In the genomic region with DNA sequence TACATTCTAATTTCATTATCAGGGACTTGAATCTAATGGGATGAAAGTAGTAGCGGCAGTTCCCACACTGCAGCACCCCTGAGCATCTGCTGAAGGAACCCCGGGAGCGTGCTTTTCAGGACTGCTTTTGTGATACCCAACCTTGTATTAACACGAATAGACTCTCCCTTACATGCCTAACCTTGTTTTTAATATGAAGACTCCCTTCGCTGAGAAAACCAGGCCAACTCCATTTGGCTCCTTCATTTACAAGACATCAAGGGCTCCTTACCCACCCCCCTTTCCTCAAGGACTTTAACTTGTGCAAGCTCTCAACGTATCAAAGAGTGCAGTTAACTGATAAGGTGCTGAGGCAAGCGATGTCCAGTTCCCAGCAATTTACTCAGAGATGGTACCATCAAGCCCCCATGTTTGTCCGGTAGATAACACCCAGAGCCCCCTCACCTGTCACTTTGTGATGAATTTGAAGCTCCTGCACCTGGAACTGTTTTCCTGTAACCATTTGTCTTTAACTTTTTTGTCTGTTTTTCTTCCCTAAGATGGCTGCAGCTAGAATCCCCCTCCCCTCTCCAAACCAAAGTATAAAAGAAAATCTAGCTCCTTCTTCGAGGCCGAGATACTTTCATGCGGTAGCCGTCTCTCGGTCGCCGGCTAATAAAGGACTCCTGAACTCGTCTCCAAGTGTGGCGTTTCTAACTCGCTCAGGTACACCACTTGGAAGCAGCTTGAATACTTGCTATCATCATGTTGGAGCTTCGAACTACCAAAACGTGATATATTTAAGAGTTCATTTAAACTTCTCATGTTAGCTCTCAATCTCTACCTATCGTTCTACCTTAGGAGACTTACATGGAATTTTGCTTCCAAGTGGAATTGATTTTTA, we compare ENCODE assay signal across 7 cellular contexts. TPM values are rescaled to one million over a fixed set of nuclear protein-coding genes. Genes with fewer than 3 reads are reported as not detected.
DNase-seq lines count a peak whose midpoint lies in the region; ATAC-seq and TF ChIP-seq lines count a peak whose summit lies in the region.

No MANE protein-coding gene starts in this region.

- H3K9ac ChIP-seq in DND-41 (ENCODE audit: low read depth, low read length) = no peak overlapping the region

- TF ChIP-seq CTCF in DND-41 (IDR thresholded peaks at IDR 0.05; ENCODE audit: borderline replicate concordance, extremely low read depth, low read length, poor library complexity, severe bottlenecking) (no peak), nephron progenitor cell (IDR thresholded peaks at IDR 0.05) (no peak)

- no peaks in the 10 kb centered on the region for H3K9me3 Mint-ChIP-seq in activated T-helper 2 cell treated with anti-CD3 and anti-CD28 coated beads, Interferon-gamma antibody, Interleukin-2, Interleukin-4, amounts not matched to agents 10 μg/mL and 5 μg/mL and 100 μg/mL, durations not matched to agents 14 hours and 24 hours and 36 hours
- H3K9me3 Mint-ChIP-seq in nephron progenitor cell = no peaks in the 10 kb centered on the region

- H3K4me1 Mint-ChIP-seq in activated T-helper 2 cell treated with anti-CD3 and anti-CD28 coated beads, Interferon-gamma antibody, Interleukin-2, Interleukin-4, amounts not matched to agents 10 μg/mL and 5 μg/mL and 100 μg/mL, durations not matched to agents 14 hours and 24 hours and 36 hours (ENCODE audit: low read depth) = peaks cover 54% of the 10 kb centered on the region
- peaks cover 73% of the 10 kb centered on the region for H3K4me1 Mint-ChIP-seq in nephron progenitor cell

- H3K79me2 ChIP-seq in DND-41 (ENCODE audit: insufficient read depth, low read length) = peaks cover 59% of the 10 kb centered on the region

- H3K4me3 ChIP-seq in DND-41 (ENCODE audit: low read depth in 1 of 2, low read length in 2 of 2) = no peak overlapping the region

- no peak for ATAC-seq in DND-41 (ENCODE audit: insufficient read depth, low read depth)

- POLR2A ChIA-PET in HEK293T (lab: Yijun Ruan, JAX) = interaction anchor here (0.6 to 4.2 kb wide), 7 partner anchors 9 to 99 kb away, joined by 3 to 67 read pairs (median 4); a partner anchor contains a TSS

- peak overlapping the region; percentile 13 for H3K27ac Mint-ChIP-seq in activated T-helper 2 cell treated with anti-CD3 and anti-CD28 coated beads, Interferon-gamma antibody, Interleukin-2, Interleukin-4, amounts not matched to agents 10 μg/mL and 5 μg/mL and 100 μg/mL, durations not matched to agents 14 hours and 24 hours and 36 hours
- peak overlapping the region; percentile 98 for H3K27ac Mint-ChIP-seq in nephron progenitor cell

- H3K36me3 Mint-ChIP-seq in activated T-helper 2 cell treated with anti-CD3 and anti-CD28 coated beads, Interferon-gamma antibody, Interleukin-2, Interleukin-4, amounts not matched to agents 10 μg/mL and 5 μg/mL and 100 μg/mL, durations not matched to agents 14 hours and 24 hours and 36 hours (ENCODE audit: low read depth) = peaks cover 91% of the 10 kb centered on the region
- H3K36me3 Mint-ChIP-seq in nephron progenitor cell (ENCODE audit: low read depth) = peaks cover 79% of the 10 kb centered on the region

- peak; percentile 30 for DNase-seq in DND-41
- DNase-seq in HEK293T (ENCODE audit: extremely low spot score) = no peak
- DNase-seq in activated T-helper 2 cell treated with anti-CD3 and anti-CD28 coated beads, Interferon-gamma antibody, Interleukin-2, Interleukin-4, amounts not matched to agents 10 μg/mL and 5 μg/mL and 100 μg/mL, durations not matched to agents 14 hours and 24 hours and 36 hours (ENCODE audit: low spot score) = no peak
- no peak for DNase-seq in nephron progenitor cell
- no peak for DNase-seq in substantia nigra (lab: John Stamatoyannopoulos, UW)
- DNase-seq in NCI-H1048 (lab: John Stamatoyannopoulos, UW) = no peak
- DNase-seq in stimulated activated CD4-positive, alpha-beta T cell treated with anti-CD3 and anti-CD28 coated beads, Interleukin-2, amount 100 ng/mL, for 48 hours = no peak

- CTCF ChIA-PET in HEK293T (lab: Yijun Ruan, JAX) = interaction anchor here (1.5 kb wide), 1 partner anchor 11 kb away, joined by 6 read pairs; a partner anchor contains a TSS

- H3K9me3 ChIP-seq in DND-41 (ENCODE audit: insufficient read depth, low read length, severe bottlenecking) = no peaks in the 10 kb centered on the region

- no peak overlapping the region for H2AFZ ChIP-seq in DND-41 (ENCODE audit: low read depth, low read length)

- H3K4me3 Mint-ChIP-seq in activated T-helper 2 cell treated with anti-CD3 and anti-CD28 coated beads, Interferon-gamma antibody, Interleukin-2, Interleukin-4, amounts not matched to agents 10 μg/mL and 5 μg/mL and 100 μg/mL, durations not matched to agents 14 hours and 24 hours and 36 hours (ENCODE audit: low read depth) = no peak overlapping the region
- H3K4me3 Mint-ChIP-seq in nephron progenitor cell = peak overlapping the region; percentile 17

- H3K27me3 Mint-ChIP-seq in activated T-helper 2 cell treated with anti-CD3 and anti-CD28 coated beads, Interferon-gamma antibody, Interleukin-2, Interleukin-4, amounts not matched to agents 10 μg/mL and 5 μg/mL and 100 μg/mL, durations not matched to agents 14 hours and 24 hours and 36 hours (ENCODE audit: low read depth) = no peaks in the 10 kb centered on the region
- H3K27me3 Mint-ChIP-seq in nephron progenitor cell (ENCODE audit: low read depth, poor library complexity) = peaks cover 2% of the 10 kb centered on the region

- H3K27ac ChIP-seq in DND-41 (ENCODE audit: low read length) (no peak overlapping the region), substantia nigra (ENCODE audit: low read depth, low read length, poor library complexity, severe bottlenecking) (no peak overlapping the region)

- no peaks in the 10 kb centered on the region for H3K27me3 ChIP-seq in DND-41 (ENCODE audit: insufficient read depth, low read length, poor library complexity)

- intact Hi-C loops in activated T-helper 2 cell treated with anti-CD3 and anti-CD28 coated beads, Interferon-gamma antibody, Interleukin-2, Interleukin-4, amounts not matched to agents 10 μg/mL and 5 μg/mL and 100 μg/mL, durations not matched to agents 14 hours and 24 hours and 36 hours (cut with micrococcal nuclease) = no loop called here

- H3K4me1 ChIP-seq in DND-41 (ENCODE audit: insufficient read depth, low read length) = peaks cover 18% of the 10 kb centered on the region

- H4K20me1 ChIP-seq in DND-41 (ENCODE audit: insufficient read depth, low read length) = peaks cover 82% of the 10 kb centered on the region

- H3K36me3 ChIP-seq in DND-41 (ENCODE audit: insufficient read depth, low read length) = peaks cover 91% of the 10 kb centered on the region

- H3K4me2 ChIP-seq in DND-41 (ENCODE audit: insufficient read depth, low read length) = no peak overlapping the region

TF ChIP-seq in HEK293T, 16 proteins besides CTCF, POLR2A, EP300 and RAD21:
- TF ChIP-seq HDGF (IDR thresholded peaks at IDR 0.05; ENCODE audit: borderline replicate concordance) (no peak), FOXK2 (IDR thresholded peaks at IDR 0.05) (no peak), ARNT (IDR thresholded peaks at IDR 0.05) (no peak), ZNF384 (IDR thresholded peaks at IDR 0.05) (peak; percentile 26; the same call in 1 of the 2 replicates)

RNA-seq across cellular contexts. Expression of a gene that starts 10.7 kb away (rescaled TPM):
- 1,015 and 1,039 TPM in 2 replicates for total RNA-seq in activated T-helper 2 cell treated with anti-CD3 and anti-CD28 coated beads, Interferon-gamma antibody, Interleukin-2, Interleukin-4, amounts not matched to agents 10 μg/mL and 5 μg/mL and 100 μg/mL, durations not matched to agents 14 hours and 24 hours and 36 hours
